Comparison of ENCODE assay signal across 1 cellular context in the genomic region with DNA sequence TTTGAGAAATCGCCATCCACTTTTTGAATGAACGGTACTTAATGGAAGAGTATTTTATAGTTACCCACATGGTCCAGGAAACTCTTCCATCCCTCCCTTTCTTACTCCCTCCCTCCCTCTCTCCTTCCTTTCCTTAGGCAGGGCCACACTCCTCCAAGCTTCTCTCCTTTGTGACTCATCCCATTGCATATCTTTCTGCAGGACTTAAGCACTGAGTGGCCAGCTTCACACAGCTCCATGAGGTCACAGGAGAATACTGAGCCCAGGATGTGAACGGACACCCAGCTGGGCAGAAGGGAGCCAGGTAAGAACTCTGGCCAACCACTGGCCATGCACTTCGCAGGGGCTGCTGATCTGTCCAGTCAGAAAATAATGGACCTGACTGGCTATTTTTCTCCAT.
TF ChIP-seq lines count a peak whose summit lies in the region.

No MANE protein-coding gene starts in this region.

TF ChIP-seq in IMR-90, 13 proteins besides CTCF, POLR2A, EP300 and RAD21:
- TF ChIP-seq CHD1 (IDR thresholded peaks at IDR 0.05; ENCODE audit: low read depth, low read length) (no peak), MXI1 (IDR thresholded peaks at IDR 0.05; ENCODE audit: borderline replicate concordance, low read depth, low read length) (no peak), FOS (IDR thresholded peaks at IDR 0.05; ENCODE audit: low read depth, low read length) (no peak), RCOR1 (IDR thresholded peaks at IDR 0.05; ENCODE audit: insufficient replicate concordance, low read length) (no peak), BHLHE40 (IDR thresholded peaks at IDR 0.05; ENCODE audit: low read depth, low read length) (no peak), MAZ (IDR thresholded peaks at IDR 0.05; ENCODE audit: borderline replicate concordance, low read depth, low read length) (no peak), RFX5 (IDR thresholded peaks at IDR 0.05; ENCODE audit: low read depth, low read length) (no peak), NFE2L2 (IDR thresholded peaks at IDR 0.05; ENCODE audit: low read depth, low read length) (no peak), MAFK (IDR thresholded peaks at IDR 0.05; ENCODE audit: low read depth, low read length) (no peak), CEBPB (IDR thresholded peaks at IDR 0.05; ENCODE audit: low read depth, low read length) (no peak), SMC3 (IDR thresholded peaks at IDR 0.05; ENCODE audit: low read depth, low read length) (no peak)
- TF ChIP-seq, protein P1, sequence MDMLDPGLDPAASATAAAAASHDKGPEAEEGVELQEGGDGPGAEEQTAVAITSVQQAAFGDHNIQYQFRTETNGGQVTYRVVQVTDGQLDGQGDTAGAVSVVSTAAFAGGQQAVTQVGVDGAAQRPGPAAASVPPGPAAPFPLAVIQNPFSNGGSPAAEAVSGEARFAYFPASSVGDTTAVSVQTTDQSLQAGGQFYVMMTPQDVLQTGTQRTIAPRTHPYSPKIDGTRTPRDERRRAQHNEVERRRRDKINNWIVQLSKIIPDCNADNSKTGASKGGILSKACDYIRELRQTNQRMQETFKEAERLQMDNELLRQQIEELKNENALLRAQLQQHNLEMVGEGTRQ (IDR thresholded peaks at IDR 0.05; ENCODE audit: low read depth, low read length): no peak
- TF ChIP-seq, protein P2, sequence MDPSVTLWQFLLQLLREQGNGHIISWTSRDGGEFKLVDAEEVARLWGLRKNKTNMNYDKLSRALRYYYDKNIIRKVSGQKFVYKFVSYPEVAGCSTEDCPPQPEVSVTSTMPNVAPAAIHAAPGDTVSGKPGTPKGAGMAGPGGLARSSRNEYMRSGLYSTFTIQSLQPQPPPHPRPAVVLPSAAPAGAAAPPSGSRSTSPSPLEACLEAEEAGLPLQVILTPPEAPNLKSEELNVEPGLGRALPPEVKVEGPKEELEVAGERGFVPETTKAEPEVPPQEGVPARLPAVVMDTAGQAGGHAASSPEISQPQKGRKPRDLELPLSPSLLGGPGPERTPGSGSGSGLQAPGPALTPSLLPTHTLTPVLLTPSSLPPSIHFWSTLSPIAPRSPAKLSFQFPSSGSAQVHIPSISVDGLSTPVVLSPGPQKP (IDR thresholded peaks at IDR 0.05; ENCODE audit: borderline replicate concordance, low read depth, low read length): no peak
TF ChIP-seq in IMR-90: peak in this region for 0.
